ENCODE assay signal across 1 cellular context in the genomic region with DNA sequence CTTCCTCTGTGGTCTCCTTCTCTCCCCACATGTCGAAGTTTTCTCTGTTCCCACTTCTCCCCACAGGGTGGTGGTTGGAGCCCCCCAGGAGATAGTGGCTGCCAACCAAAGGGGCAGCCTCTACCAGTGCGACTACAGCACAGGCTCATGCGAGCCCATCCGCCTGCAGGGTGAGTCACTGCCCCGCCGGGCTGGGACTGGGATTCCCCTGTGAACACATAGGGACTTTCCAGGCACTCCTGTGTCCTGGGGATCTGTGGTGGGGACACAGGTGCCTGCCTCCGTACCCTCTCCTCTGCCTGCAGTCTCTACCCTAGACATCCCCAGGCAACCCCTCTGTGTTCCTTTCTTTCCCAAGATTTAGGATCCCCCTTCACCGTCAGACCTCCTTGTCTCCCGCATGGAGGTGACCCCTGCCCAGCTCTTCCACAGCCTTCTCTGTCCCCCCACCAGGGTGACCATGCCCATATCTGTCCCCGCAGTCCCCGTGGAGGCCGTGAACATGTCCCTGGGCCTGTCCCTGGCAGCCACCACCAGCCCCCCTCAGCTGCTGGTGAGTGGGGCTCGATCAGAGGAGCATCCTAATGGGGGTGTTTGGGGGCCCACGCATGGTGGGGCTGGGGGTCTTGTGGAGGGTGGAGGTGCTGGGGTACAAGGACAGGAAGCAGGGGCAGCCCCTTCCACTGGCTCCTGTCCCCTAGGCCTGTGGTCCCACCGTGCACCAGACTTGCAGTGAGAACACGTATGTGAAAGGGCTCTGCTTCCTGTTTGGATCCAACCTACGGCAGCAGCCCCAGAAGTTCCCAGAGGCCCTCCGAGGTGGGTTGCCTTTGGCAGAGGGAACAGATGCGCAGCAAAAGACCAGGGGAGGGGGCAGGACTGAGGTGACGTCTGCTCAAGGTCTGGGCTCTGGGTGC.
TF ChIP-seq lines count a peak whose summit lies in the region.

No MANE protein-coding gene starts in this region.

TF ChIP-seq in WTC11, 78 proteins besides CTCF, POLR2A, EP300 and RAD21 (continued from another document):
- TF ChIP-seq, protein P1, sequence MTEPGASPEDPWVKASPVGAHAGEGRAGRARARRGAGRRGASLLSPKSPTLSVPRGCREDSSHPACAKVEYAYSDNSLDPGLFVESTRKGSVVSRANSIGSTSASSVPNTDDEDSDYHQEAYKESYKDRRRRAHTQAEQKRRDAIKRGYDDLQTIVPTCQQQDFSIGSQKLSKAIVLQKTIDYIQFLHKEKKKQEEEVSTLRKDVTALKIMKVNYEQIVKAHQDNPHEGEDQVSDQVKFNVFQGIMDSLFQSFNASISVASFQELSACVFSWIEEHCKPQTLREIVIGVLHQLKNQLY (CRISPR knock-in tag; IDR thresholded peaks at IDR 0.05): no peak
- no peak for TF ChIP-seq RORB (CRISPR knock-in tag; IDR thresholded peaks at IDR 0.05)
- TF ChIP-seq, protein P2, sequence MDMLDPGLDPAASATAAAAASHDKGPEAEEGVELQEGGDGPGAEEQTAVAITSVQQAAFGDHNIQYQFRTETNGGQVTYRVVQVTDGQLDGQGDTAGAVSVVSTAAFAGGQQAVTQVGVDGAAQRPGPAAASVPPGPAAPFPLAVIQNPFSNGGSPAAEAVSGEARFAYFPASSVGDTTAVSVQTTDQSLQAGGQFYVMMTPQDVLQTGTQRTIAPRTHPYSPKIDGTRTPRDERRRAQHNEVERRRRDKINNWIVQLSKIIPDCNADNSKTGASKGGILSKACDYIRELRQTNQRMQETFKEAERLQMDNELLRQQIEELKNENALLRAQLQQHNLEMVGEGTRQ (CRISPR knock-in tag; IDR thresholded peaks at IDR 0.05): no peak
